Comparison of ENCODE assay signal across 11 cellular contexts in genomic region chr9:471320-471719, GRCh38. TPM values are rescaled to one million over a fixed set of nuclear protein-coding genes. Genes with fewer than 3 reads are reported as not detected.
A peak's percentile ranks its signal among the peaks of the same experiment; 100 is the strongest.
DNase-seq lines count a peak whose midpoint lies in the region; ATAC-seq and TF ChIP-seq lines count a peak whose summit lies in the region.
"Had no signal": no experiment of that assay in that cellular context is flagged by ENCODE, and none has a peak within 500 bp of the region (broad histone marks: within the 10 kb centered on the region; RNA-seq: fewer than 3 reads in every experiment).

No MANE protein-coding gene starts in this region.

- no peaks in the 10 kb centered on the region for H3K79me2 ChIP-seq in H9 (ENCODE audit: insufficient read depth, low read length)

- no peak for ATAC-seq in GM18511 (IDR thresholded peaks at IDR 0.05; ENCODE audit: unreplicated experiment)

- no peaks in the 10 kb centered on the region for H3K27me3 ChIP-seq in H9 (ENCODE audit: insufficient read depth, low read length)

- no peak overlapping the region for H3K4ac ChIP-seq in H9 (ENCODE audit: low read depth, low read length)

- peak overlapping the region; percentile 85 for H3K27ac ChIP-seq in C4-2B
- H3K27ac ChIP-seq in H9 (ENCODE audit: insufficient read length, low read depth, low read length): no peak overlapping the region

- no peaks in the 10 kb centered on the region for H4K20me1 ChIP-seq in H9 (ENCODE audit: control insufficient read depth, insufficient read depth, insufficient read length)

- H3T11ph ChIP-seq in H9 (ENCODE audit: low read length): no peak overlapping the region

- H3K36me3 Mint-ChIP-seq in H9 (ENCODE audit: insufficient read depth in 1 of 3, low read depth in 3 of 3): peaks cover 13 to 18% (median 13%) of the 10 kb centered on the region in 3 experiments; a peak in 6 of 7 replicates
- peaks cover 5% of the 10 kb centered on the region for H3K36me3 Mint-ChIP-seq in activated T-helper 1 cell treated with anti-CD3 and anti-CD28 coated beads, Interleukin-12 subunit alpha, Interleukin-12 subunit beta, Interleukin-2, Interleukin-4 antibody, amounts not matched to agents 30 ng/mL and 10 ng/mL and 1 ng/mL, durations not matched to agents 14 hours and 24 hours and 36 hours (ENCODE audit: low read depth)

- no peak overlapping the region for H3K56ac ChIP-seq in H9 (ENCODE audit: insufficient read length, low read depth, low read length)

- no peak overlapping the region for H4K5ac ChIP-seq in H9 (ENCODE audit: insufficient read length, low read depth, low read length)

- peaks cover 8% of the 10 kb centered on the region for H3K23me2 ChIP-seq in H9 (ENCODE audit: insufficient read length, low read depth, low read length, poor library complexity, severe bottlenecking)

- no peak for DNase-seq in H9
- no peak for DNase-seq in activated T-helper 1 cell treated with anti-CD3 and anti-CD28 coated beads, Interleukin-12 subunit alpha, Interleukin-12 subunit beta, Interleukin-2, Interleukin-4 antibody, amounts not matched to agents 30 ng/mL and 10 ng/mL and 1 ng/mL, durations not matched to agents 14 hours and 24 hours and 36 hours (ENCODE audit: low spot score)
- DNase-seq in kidney tubule cell (ENCODE audit: low spot score): peak; percentile 18
- no peak for DNase-seq in NCI-H526 (lab: John Stamatoyannopoulos, UW)
- no peak for DNase-seq in T-helper 9 cell
- DNase-seq in NCI-H187 treated with DMSO at 0.1 percent for 48 hours (lab: John Stamatoyannopoulos, UW): no peak
- DNase-seq: COR-L47, HFFc6, NCI-H345 had no signal

- no peaks in the 10 kb centered on the region; the same call in 1 of the 2 replicates for H3K4me1 ChIP-seq in H9 (ENCODE audit: insufficient read depth, low read length)

- H3K14ac ChIP-seq in H9 (ENCODE audit: insufficient read depth, low read length): no peak overlapping the region

- no CpG with 5 or more reads among the region's 4 CpGs for WGBS in H9 (ENCODE audit: extremely low coverage, insufficient read length, low lambda C conversion rate)

- no peak overlapping the region for H2BK20ac ChIP-seq in H9 (ENCODE audit: low read depth, low read length, poor library complexity, severe bottlenecking)

- no peak overlapping the region for H4K8ac ChIP-seq in H9 (replicated peaks; ENCODE audit: insufficient read length, low read depth, low read length)

- peak overlapping the region; percentile 87 to 94 for H3K4me3 Mint-ChIP-seq in H9
- H3K4me3 Mint-ChIP-seq in activated T-helper 1 cell treated with anti-CD3 and anti-CD28 coated beads, Interleukin-12 subunit alpha, Interleukin-12 subunit beta, Interleukin-2, Interleukin-4 antibody, amounts not matched to agents 30 ng/mL and 10 ng/mL and 1 ng/mL, durations not matched to agents 14 hours and 24 hours and 36 hours: peak overlapping the region; percentile 97

- H3K79me1 ChIP-seq in H9 (ENCODE audit: insufficient read depth, low read depth, low read length, poor library complexity, severe bottlenecking): no peaks in the 10 kb centered on the region

- H3K9me3 Mint-ChIP-seq in H9: no peaks in the 10 kb centered on the region
- no peaks in the 10 kb centered on the region for H3K9me3 Mint-ChIP-seq in activated T-helper 1 cell treated with anti-CD3 and anti-CD28 coated beads, Interleukin-12 subunit alpha, Interleukin-12 subunit beta, Interleukin-2, Interleukin-4 antibody, amounts not matched to agents 30 ng/mL and 10 ng/mL and 1 ng/mL, durations not matched to agents 14 hours and 24 hours and 36 hours
- H3K9me3 Mint-ChIP-seq: HFFc6 had no signal

- H2BK5ac ChIP-seq in H9 (ENCODE audit: insufficient read length, low read length): no peak overlapping the region

- intact Hi-C loops in activated T-helper 1 cell treated with anti-CD3 and anti-CD28 coated beads, Interleukin-12 subunit alpha, Interleukin-12 subunit beta, Interleukin-2, Interleukin-4 antibody, amounts not matched to agents 30 ng/mL and 10 ng/mL and 1 ng/mL, durations not matched to agents 14 hours and 24 hours and 36 hours (cut with micrococcal nuclease): no loop called here

- no peaks in the 10 kb centered on the region for H3K27me3 Mint-ChIP-seq in H9 (ENCODE audit: low read depth)
- peaks cover 1% of the 10 kb centered on the region for H3K27me3 Mint-ChIP-seq in activated T-helper 1 cell treated with anti-CD3 and anti-CD28 coated beads, Interleukin-12 subunit alpha, Interleukin-12 subunit beta, Interleukin-2, Interleukin-4 antibody, amounts not matched to agents 30 ng/mL and 10 ng/mL and 1 ng/mL, durations not matched to agents 14 hours and 24 hours and 36 hours (ENCODE audit: insufficient read depth)

- H4K91ac ChIP-seq in H9 (ENCODE audit: insufficient read length, low read depth, low read length): no peak overlapping the region

- no peak overlapping the region for H3K27ac Mint-ChIP-seq in H9
- H3K27ac Mint-ChIP-seq in activated T-helper 1 cell treated with anti-CD3 and anti-CD28 coated beads, Interleukin-12 subunit alpha, Interleukin-12 subunit beta, Interleukin-2, Interleukin-4 antibody, amounts not matched to agents 30 ng/mL and 10 ng/mL and 1 ng/mL, durations not matched to agents 14 hours and 24 hours and 36 hours: peak overlapping the region; percentile 98
- H3K27ac Mint-ChIP-seq: HFFc6 had no signal

- H2AFZ ChIP-seq in H9 (ENCODE audit: low read length): no peak overlapping the region

- H3K9me3 ChIP-seq in H9 (ENCODE audit: control insufficient read depth, low read depth, low read length): no peaks in the 10 kb centered on the region

- TF ChIP-seq CTCF in C4-2B (conservative IDR thresholded peaks at IDR 0.05) (no peak), H9 (conservative IDR thresholded peaks at IDR 0.05) (no peak)

- no peak overlapping the region for H3K18ac ChIP-seq in H9 (ENCODE audit: insufficient read length, low read depth, low read length)

- no peak overlapping the region for H2BK12ac ChIP-seq in H9 (ENCODE audit: insufficient read length, low read depth, low read length)

- peaks cover 21 to 32% of the 10 kb centered on the region in 2 experiments for H3K4me1 Mint-ChIP-seq in H9
- peaks cover 36% of the 10 kb centered on the region for H3K4me1 Mint-ChIP-seq in activated T-helper 1 cell treated with anti-CD3 and anti-CD28 coated beads, Interleukin-12 subunit alpha, Interleukin-12 subunit beta, Interleukin-2, Interleukin-4 antibody, amounts not matched to agents 30 ng/mL and 10 ng/mL and 1 ng/mL, durations not matched to agents 14 hours and 24 hours and 36 hours (ENCODE audit: low read depth)

- no peak overlapping the region for H2AK5ac ChIP-seq in H9 (ENCODE audit: insufficient read length, low read length)

- no peak overlapping the region for H2BK120ac ChIP-seq in H9 (ENCODE audit: low read depth, low read length, poor library complexity, severe bottlenecking)

- H3K9ac ChIP-seq in H9 (ENCODE audit: extremely low read depth, insufficient read length, low read length): no peak overlapping the region

- H3K4me2 ChIP-seq in H9 (ENCODE audit: insufficient read depth, insufficient read length, low read length): peak overlapping the region; percentile 89

- H2BK15ac ChIP-seq in H9 (ENCODE audit: low read depth, low read length): no peak overlapping the region

- H3K23ac ChIP-seq in H9 (ENCODE audit: insufficient read length, low read depth, low read length): no peak overlapping the region

RNA-seq across cellular contexts. Expression of gene KANK1, which starts 33.2 kb away (rescaled TPM):
- 14.3 and 14.9 TPM in 2 replicates for total RNA-seq in H9 (2021)
- 2.0 and 3.1 TPM in 2 replicates for total RNA-seq in activated T-helper 1 cell treated with anti-CD3 and anti-CD28 coated beads, Interleukin-12 subunit alpha, Interleukin-12 subunit beta, Interleukin-2, Interleukin-4 antibody, amounts not matched to agents 30 ng/mL and 10 ng/mL and 1 ng/mL, durations not matched to agents 14 hours and 24 hours and 36 hours
